In the genomic region with DNA sequence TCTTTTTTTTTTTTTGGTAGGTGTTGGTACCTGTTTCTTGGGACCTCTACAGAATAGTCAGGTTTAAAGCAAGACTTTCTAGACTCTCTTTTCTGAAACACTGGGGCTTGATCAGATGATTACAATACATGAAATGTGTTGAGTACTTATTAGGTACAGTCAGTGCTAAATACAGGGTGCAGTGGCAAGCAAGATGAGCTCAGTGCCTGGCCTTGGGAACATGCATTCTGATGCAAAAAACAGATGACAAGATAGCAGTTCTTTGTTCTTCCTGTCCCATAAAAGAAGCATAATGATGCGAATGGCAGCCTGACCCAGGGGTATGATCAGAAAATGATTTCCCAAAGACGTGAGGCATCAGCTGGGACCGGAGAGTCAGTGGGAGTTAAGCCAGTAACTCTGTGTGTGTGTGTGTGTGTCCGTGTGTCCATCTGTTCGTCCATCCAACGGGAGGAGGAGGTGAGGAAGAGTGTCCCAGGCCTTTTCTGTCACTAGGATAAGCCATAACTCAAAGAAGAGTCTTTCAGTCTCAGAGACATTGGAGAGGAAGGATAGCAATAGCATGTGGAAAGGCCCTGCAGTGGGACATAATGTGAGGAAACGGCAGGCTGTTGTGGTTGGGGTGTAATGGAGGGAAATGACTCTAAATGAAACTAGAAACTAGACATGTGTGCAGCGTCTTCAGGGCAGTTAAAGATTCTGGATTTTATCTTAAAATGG, we compare ENCODE assay signal across 7 cellular contexts. TPM values are rescaled to one million over a fixed set of nuclear protein-coding genes. Genes with fewer than 3 reads are reported as not detected.
DNase-seq lines count a peak whose midpoint lies in the region; ATAC-seq and TF ChIP-seq lines count a peak whose summit lies in the region.

No MANE protein-coding gene starts in this region.

- TF ChIP-seq EP300 in upper lobe of left lung (IDR thresholded peaks at IDR 0.05): no peak

- no peaks in the 10 kb centered on the region for H3K79me1 ChIP-seq in neuronal stem cell (ENCODE audit: low read depth, low read length)

- no CpG with 5 or more reads among the region's 8 CpGs for WGBS in neuronal stem cell (ENCODE audit: extremely low coverage in 2 of 2, insufficient read length in 2 of 2, insufficient replicate concordance in 1 of 2), 2 donors
- WGBS in upper lobe of left lung, 2 donors: 76 to 91% methylated on average over 8 of the region's 8 CpGs

- no peak overlapping the region for H4K91ac ChIP-seq in neuronal stem cell (ENCODE audit: low read depth, low read length, poor library complexity)

- H3K18ac ChIP-seq in neuronal stem cell (ENCODE audit: low read length): no peak overlapping the region

- no peak overlapping the region for H3K9ac ChIP-seq in neuronal stem cell (ENCODE audit: low read depth, low read length, poor library complexity)

- no peak overlapping the region for H3K4me2 ChIP-seq in neuronal stem cell (ENCODE audit: insufficient read depth, low read length, poor library complexity, severe bottlenecking)

- ATAC-seq in GM18909 (IDR thresholded peaks at IDR 0.05; ENCODE audit: poor library complexity, unreplicated experiment) (peak; percentile 98), HG02610 (IDR thresholded peaks at IDR 0.05; ENCODE audit: unreplicated experiment) (peak; percentile 97), upper lobe of left lung (ENCODE audit: low FRiP score in 2 of 2) (no peak)

- TF ChIP-seq CTCF in upper lobe of left lung (IDR thresholded peaks at IDR 0.05): no peak

- H2AFZ ChIP-seq in neuronal stem cell (ENCODE audit: low read length): no peak overlapping the region

- no peak overlapping the region for H2BK120ac ChIP-seq in neuronal stem cell (ENCODE audit: low read depth, low read length)

- H3K36me3 ChIP-seq in neuronal stem cell (replicated peaks in 1 of 2; ENCODE audit: control insufficient read depth in 2 of 2, insufficient read depth in 2 of 2, low read length in 2 of 2): peaks cover 4 to 91% of the 10 kb centered on the region in 2 donors
- no peaks in the 10 kb centered on the region for H3K36me3 ChIP-seq in upper lobe of left lung

- H3K27ac ChIP-seq in neuronal stem cell (replicated peaks; ENCODE audit: low read length) (no peak overlapping the region), upper lobe of left lung (no peak overlapping the region)

- no peak overlapping the region for H2BK5ac ChIP-seq in neuronal stem cell (ENCODE audit: low read length)

- H4K8ac ChIP-seq in neuronal stem cell (ENCODE audit: low read depth, low read length): no peak overlapping the region

- H3K9me3 ChIP-seq in neuronal stem cell (replicated peaks in 1 of 2; ENCODE audit: control insufficient read depth in 2 of 2, insufficient read depth in 1 of 2, low read depth in 1 of 2, low read length in 2 of 2): no peaks in the 10 kb centered on the region
- H3K9me3 ChIP-seq in upper lobe of left lung: no peaks in the 10 kb centered on the region

- H2BK15ac ChIP-seq in neuronal stem cell (ENCODE audit: low read length): no peak overlapping the region

- no peak overlapping the region for H3K23ac ChIP-seq in neuronal stem cell (ENCODE audit: low read depth, low read length, poor library complexity)

- no peak overlapping the region for H2AK5ac ChIP-seq in neuronal stem cell (ENCODE audit: low read depth, low read length)

- no peak overlapping the region for H3K4ac ChIP-seq in neuronal stem cell (ENCODE audit: low read length)

- no peak overlapping the region for H3K14ac ChIP-seq in neuronal stem cell (ENCODE audit: low read length)

- DNase-seq in SIG-M5 (lab: John Stamatoyannopoulos, UW) (peak; percentile 21), neuronal stem cell (ENCODE audit: low spot score) (no peak), NCI-H2171 treated with DMSO at 0.1 percent for 48 hours (lab: John Stamatoyannopoulos, UW) (no peak), upper lobe of left lung (no peak)
- peak; percentile 43 for DNase-seq in stimulated activated CD4-positive, alpha-beta T cell treated with anti-CD3 and anti-CD28 coated beads, Interleukin-4, amount 100 ng/mL, for 24 hours

- H2BK12ac ChIP-seq in neuronal stem cell (ENCODE audit: low read length): no peak overlapping the region

- H3K27me3 ChIP-seq in neuronal stem cell (ENCODE audit: control insufficient read depth in 3 of 3, insufficient read depth in 3 of 3, low read depth in 1 of 3, low read length in 3 of 3) (no peaks in the 10 kb centered on the region), upper lobe of left lung (no peaks in the 10 kb centered on the region)

- H3K4me3 ChIP-seq in neuronal stem cell (ENCODE audit: low read length in 2 of 2) (peak overlapping the region in 1 of 2 donors; percentile 50), upper lobe of left lung (no peak overlapping the region)

- H3K4me1 ChIP-seq in neuronal stem cell (ENCODE audit: control insufficient read depth in 2 of 2, insufficient read depth in 1 of 2, low read depth in 1 of 2, low read length in 2 of 2): peaks cover 0 to 2% of the 10 kb centered on the region in 2 donors
- H3K4me1 ChIP-seq in upper lobe of left lung: no peaks in the 10 kb centered on the region

- TF ChIP-seq POLR2A in upper lobe of left lung (IDR thresholded peaks at IDR 0.05): no peak

RNA-seq across cellular contexts. Expression of a gene that starts 32.2 kb away (rescaled TPM):
- polyA plus RNA-seq in neuronal stem cell (2013, experiment 1 of 2): 65.0 TPM
- polyA plus RNA-seq in neuronal stem cell (2013, experiment 2 of 2): 61.6 TPM
- total RNA-seq in upper lobe of left lung: 10 to 100 TPM; 10.6 to 35.6 (median 21.4) TPM

Comparison
In these comparisons a context has a peak if more than half of its experiments do, and no peak if none do; other contexts are left out.
1. ATAC-seq: peak in GM18909 (single experiment) and HG02610 (single experiment); none in upper lobe of left lung (0 of 2).
2. DNase-seq: peak in SIG-M5 (single experiment) and stimulated activated CD4-positive, alpha-beta T cell treated with anti-CD3 and anti-CD28 coated beads, Interleukin-4, amount 100 ng/mL, for 24 hours (single experiment); none in neuronal stem cell (single experiment), NCI-H2171 treated with DMSO at 0.1 percent for 48 hours (single experiment) and upper lobe of left lung (0 of 2).